8 cellular contexts compared by ENCODE assay signal in genomic region chr10:101840741-101841453, GRCh38. TPM values are rescaled to one million over a fixed set of nuclear protein-coding genes. Genes with fewer than 3 reads are reported as not detected.
DNase-seq lines count a peak whose midpoint lies in the region; ATAC-seq and TF ChIP-seq lines count a peak whose summit lies in the region.

No MANE protein-coding gene starts in this region.

- H3K27me3 ChIP-seq in ascending aorta (no peaks in the 10 kb centered on the region), right cardiac atrium (ENCODE audit: control insufficient read depth, insufficient read depth) (no peaks in the 10 kb centered on the region)

- H3K27ac ChIP-seq in ascending aorta, result no peak overlapping the region
- no peak overlapping the region for H3K27ac ChIP-seq in right cardiac atrium (ENCODE audit: low read length)

- peaks cover 3 to 11% of the 10 kb centered on the region in 2 donors for H3K36me3 ChIP-seq in ascending aorta

- H3K4me3 ChIP-seq in GM08714 (ENCODE audit: low read length) (peak overlapping the region; percentile 55; the same call in 1 of the 2 replicates), HFF-Myc (replicated peaks; ENCODE audit: low read depth, low read length) (peak overlapping the region; percentile 31), ascending aorta (peak overlapping the region in 1 of 2 donors; percentile 49), right cardiac atrium (ENCODE audit: low read length) (peak overlapping the region; percentile 52)

- TF ChIP-seq CTCF in HFF-Myc (IDR thresholded peaks at IDR 0.05; ENCODE audit: low read depth, low read length, missing control alignments), result peak; percentile 95
- peak; percentile 49 to 80 (median 70) for TF ChIP-seq CTCF in ascending aorta (IDR thresholded peaks at IDR 0.05)

- DNase-seq in HFF-Myc (ENCODE audit: extremely low read depth, low read depth) (peak; percentile 51), NCI-H1092 treated with DMSO at 0.1 percent for 48 hours (lab: John Stamatoyannopoulos, UW) (peak; percentile 57), T-helper 2 cell (peak; percentile 50 to 74 (median 65)), ascending aorta (ENCODE audit: low spot score in 2 of 2) (peak in 1 of 2 donors; percentile 79), right cardiac atrium (peak; percentile 83 to 93 (median 92)), pulmonary artery endothelial cell (ENCODE audit: low read depth, low spot score) (peak; percentile 55)

- no peaks in the 10 kb centered on the region for H3K9me3 ChIP-seq in ascending aorta
- H3K9me3 ChIP-seq in right cardiac atrium (ENCODE audit: control insufficient read depth, low read length), result no peaks in the 10 kb centered on the region

- H3K4me1 ChIP-seq in ascending aorta, result peaks cover 4 to 14% of the 10 kb centered on the region in 2 donors
- no peaks in the 10 kb centered on the region for H3K4me1 ChIP-seq in right cardiac atrium (ENCODE audit: control insufficient read depth, insufficient read depth, low read length)

- ATAC-seq in right cardiac atrium (peak; percentile 74 to 83), HG03469 (IDR thresholded peaks at IDR 0.05; ENCODE audit: unreplicated experiment) (no peak)

- intact Hi-C loops in ascending aorta (cut with DNase I), result no loop called here
- intact Hi-C loops in right cardiac atrium (cut with DNase I), result loop anchor here in 3 of 4 donors (2.0 to 5.0 kb wide), 4 partner anchors 46 to 172 kb away; no protein-coding TSS in a partner anchor

- WGBS in right cardiac atrium, result 2% methylated on average over 46 of the region's 46 CpGs

RNA-seq across cellular contexts. Expression of gene KCNIP2, which starts 2.7 kb away (rescaled TPM):
- total RNA-seq in ascending aorta (1.1 TPM), right cardiac atrium (100 to 1,000 TPM; 368 to 977 (median 629) TPM), pulmonary artery endothelial cell (0.07 and 0.25 TPM in 2 replicates)
- polyA plus RNA-seq in right cardiac atrium, result 729 TPM

RNA-seq across cellular contexts. Expression of gene OGA, which starts 22.7 kb away (rescaled TPM):
- total RNA-seq in ascending aorta (66.8 TPM), right cardiac atrium (10 to 100 TPM; 67.8 to 96.4 (median 85.4) TPM), pulmonary artery endothelial cell (80.0 and 84.5 TPM in 2 replicates)
- 41.1 TPM for polyA plus RNA-seq in right cardiac atrium

RNA-seq across cellular contexts. Expression of gene NPM3, which starts 57.7 kb away (rescaled TPM):
- 28.7 TPM for total RNA-seq in ascending aorta
- 10 to 100 TPM in 1 of 4 donors, 1 to 10 TPM in 3; 5.0 to 10.7 (median 7.4) TPM for total RNA-seq in right cardiac atrium
- polyA plus RNA-seq in right cardiac atrium, result 5.8 TPM
- total RNA-seq in pulmonary artery endothelial cell, result 128 and 168 TPM in 2 replicates

Comparison
In these comparisons a context has a peak if more than half of its experiments do, and no peak if none do; other contexts are left out.
1. RNA of gene KCNIP2, which starts 2.7 kb away (total RNA-seq): 368 to 977 TPM in right cardiac atrium; 1.1 TPM in ascending aorta (single experiment) and 0.07 to 0.25 TPM in pulmonary artery endothelial cell; every median in the first group is over 100 times any median in the second.